Comparison of ENCODE assay signal across 8 cellular contexts in genomic region chr2:200888719-200889625, GRCh38. TPM values are rescaled to one million over a fixed set of nuclear protein-coding genes. Genes with fewer than 3 reads are reported as not detected.
A peak's percentile ranks its signal among the peaks of the same experiment; 100 is the strongest.
DNase-seq lines count a peak whose midpoint lies in the region; ATAC-seq and TF ChIP-seq lines count a peak whose summit lies in the region.

NIF3L1 (plus strand) TSS chr2:200889371; CDS start chr2:200891944, 2,573 bp downstream.
PPIL3 (minus strand) TSS chr2:200889077; CDS start chr2:200887615, 1,462 bp downstream.

- H3K9ac ChIP-seq in adipocyte (ENCODE audit: low read length) (peak within 1 kb of the TSS; percentile 89), trophoblast cell (ENCODE audit: low read length) (peak within 1 kb of the TSS; percentile 96)

- H3K14ac ChIP-seq in trophoblast cell (ENCODE audit: low read length), result peak within 1 kb of the TSS; percentile 78

- H2BK12ac ChIP-seq in trophoblast cell (ENCODE audit: low read length), result no peak within 1 kb of the TSS

- TF ChIP-seq CTCF in GM12865 (IDR thresholded peaks at IDR 0.05; ENCODE audit: insufficient read depth, low read depth, low read length, missing control alignments), result no peak
- TF ChIP-seq CTCF in cardiac muscle cell (IDR thresholded peaks at IDR 0.05; ENCODE audit: low read depth, low read length), result no peak
- TF ChIP-seq CTCF in transverse colon (IDR thresholded peaks at IDR 0.05), result peak in 1 of 5 experiments; percentile 21

- WGBS in trophoblast cell (ENCODE audit: extremely low coverage, insufficient coverage, insufficient read length), result no CpG with 5 or more reads among the region's 49 CpGs
- 0% methylated on average over 4 to 49 of the region's 49 CpGs for WGBS in transverse colon (ENCODE audit: low coverage in 1 of 2), 2 donors

- H3K23ac ChIP-seq in trophoblast cell (ENCODE audit: low read length), result no peak within 1 kb of the TSS

- H2BK120ac ChIP-seq in trophoblast cell (ENCODE audit: insufficient read depth, low read length, poor library complexity), result peak within 1 kb of the TSS; percentile 41

- peak within 1 kb of the TSS; percentile 86 for H3K4me3 ChIP-seq in GM12865 (ENCODE audit: low read depth, low read length)
- H3K4me3 ChIP-seq in adipocyte (ENCODE audit: low read length), result peak within 1 kb of the TSS; percentile 89
- peak within 1 kb of the TSS; percentile 85 for H3K4me3 ChIP-seq in cardiac muscle cell
- peak within 1 kb of the TSS; percentile 92 for H3K4me3 ChIP-seq in trophoblast cell (ENCODE audit: low read depth, low read length)
- H3K4me3 ChIP-seq in transverse colon, result peak within 1 kb of the TSS; percentile 51 to 73 (median 64)

- in situ Hi-C loops in transverse colon (cut with MboI; ENCODE audit: low pct_ligation_motif_present in 1 of 4, low pct_unique_long_range_greater_than_20kb in 1 of 4, low sequenced_read_pairs in 3 of 4), result no loop called here

- H3K4ac ChIP-seq in trophoblast cell (ENCODE audit: low read depth, low read length), result peak within 1 kb of the TSS; percentile 56

- peak within 1 kb of the TSS; percentile 74 for H3K4me2 ChIP-seq in trophoblast cell (ENCODE audit: low read length)

- H4K8ac ChIP-seq in trophoblast cell (ENCODE audit: low read depth, low read length), result peak within 1 kb of the TSS; percentile 88

- H3K9me3 ChIP-seq in adipocyte (ENCODE audit: control insufficient read depth, low read length), result no peaks in the 10 kb centered on the region
- no peaks in the 10 kb centered on the region for H3K9me3 ChIP-seq in cardiac muscle cell (ENCODE audit: low read depth)
- no peaks in the 10 kb centered on the region for H3K9me3 ChIP-seq in trophoblast cell (ENCODE audit: insufficient read depth, low read depth, low read length)
- no peaks in the 10 kb centered on the region for H3K9me3 ChIP-seq in transverse colon

- H2BK5ac ChIP-seq in trophoblast cell (ENCODE audit: low read depth, low read length, poor library complexity), result peak within 1 kb of the TSS; percentile 37

- peak within 1 kb of the TSS; percentile 72 for H4K91ac ChIP-seq in trophoblast cell (ENCODE audit: low read depth, low read length)

- H3K27ac ChIP-seq in cardiac muscle cell (peak within 1 kb of the TSS; percentile 99), trophoblast cell (ENCODE audit: low read depth, low read length) (peak within 1 kb of the TSS; percentile 89), transverse colon (peak within 1 kb of the TSS; percentile 94 to 98 (median 96))

- peaks cover 8% of the 10 kb centered on the region for H3K79me1 ChIP-seq in trophoblast cell (ENCODE audit: low read length)

- H3K79me2 ChIP-seq in trophoblast cell (ENCODE audit: control insufficient read depth, insufficient read depth, low read length, poor library complexity), result peaks cover 4% of the 10 kb centered on the region

- TF ChIP-seq POLR2A in transverse colon (IDR thresholded peaks at IDR 0.05), result peak; percentile 81

- peaks cover 12% of the 10 kb centered on the region for H3K4me1 ChIP-seq in adipocyte (ENCODE audit: control insufficient read depth, insufficient read depth, low read length)
- H3K4me1 ChIP-seq in cardiac muscle cell (ENCODE audit: low read depth), result peaks cover 9% of the 10 kb centered on the region
- H3K4me1 ChIP-seq in trophoblast cell (ENCODE audit: control insufficient read depth in 1 of 2, insufficient read depth in 2 of 2, low read length in 2 of 2), result peaks cover 6% of the 10 kb centered on the region in 2 experiments
- H3K4me1 ChIP-seq in transverse colon, result peaks cover 8 to 24% (median 14%) of the 10 kb centered on the region in 4 donors

- H3K18ac ChIP-seq in trophoblast cell (ENCODE audit: low read length), result peak within 1 kb of the TSS; percentile 31

- H4K12ac ChIP-seq in trophoblast cell (ENCODE audit: low read depth, low read length), result peak within 1 kb of the TSS; percentile 66

- H2AK5ac ChIP-seq in trophoblast cell (ENCODE audit: low read length), result no peak within 1 kb of the TSS

- intact Hi-C loops in transverse colon (cut with DNase I; ENCODE audit: low total_unique reads), result loop anchor here (2.0 kb wide), 1 partner anchor 78 kb away; the partner anchor contains the start of gene BZW1

- peak; percentile 90 for ATAC-seq in HG02798 (IDR thresholded peaks at IDR 0.05; ENCODE audit: poor library complexity, unreplicated experiment)

- peaks cover 21% of the 10 kb centered on the region for H3K36me3 ChIP-seq in adipocyte (ENCODE audit: control insufficient read depth, insufficient read depth, low read length, severe bottlenecking)
- H3K36me3 ChIP-seq in cardiac muscle cell, result peaks cover 14% of the 10 kb centered on the region
- peaks cover 5 to 6% of the 10 kb centered on the region in 2 experiments for H3K36me3 ChIP-seq in trophoblast cell (ENCODE audit: control insufficient read depth in 1 of 2, insufficient read depth in 2 of 2, low read length in 2 of 2)
- H3K36me3 ChIP-seq in transverse colon, result peaks cover 0 to 20% (median 3%) of the 10 kb centered on the region in 4 donors

- no peaks in the 10 kb centered on the region for H3K27me3 ChIP-seq in adipocyte (replicated peaks; ENCODE audit: control insufficient read depth, insufficient read depth, low read length)
- H3K27me3 ChIP-seq in cardiac muscle cell, result no peaks in the 10 kb centered on the region
- no peaks in the 10 kb centered on the region for H3K27me3 ChIP-seq in trophoblast cell (ENCODE audit: insufficient read depth, low read length)
- H3K27me3 ChIP-seq in transverse colon, result no peaks in the 10 kb centered on the region

- DNase-seq in GM12865 (ENCODE audit: low read depth), result peak; percentile 99
- peak; percentile 93 for DNase-seq in NCI-H1436 (lab: John Stamatoyannopoulos, UW)
- peak; percentile 93 for DNase-seq in T follicular helper cell (ENCODE audit: low read depth)
- peak; percentile 99 for DNase-seq in adipocyte (ENCODE audit: low read depth)
- DNase-seq in cardiac muscle cell (ENCODE audit: low read depth in 1 of 2, low spot score in 1 of 2), result peak; percentile 98
- peak; percentile 99 for DNase-seq in trophoblast cell
- DNase-seq in transverse colon, result peak; percentile 97

- peak within 1 kb of the TSS; percentile 71 for H2AFZ ChIP-seq in trophoblast cell (ENCODE audit: insufficient read depth, low read length, poor library complexity)

- TF ChIP-seq EP300 in transverse colon (IDR thresholded peaks at IDR 0.05; ENCODE audit: low read depth), result no peak

RNA-seq across cellular contexts. Expression of gene NIF3L1, which starts in this region (rescaled TPM):
- total RNA-seq in cardiac muscle cell (26.9 and 29.2 TPM in 2 replicates), transverse colon (10 to 100 TPM; 14.5 to 26.6 (median 21.5) TPM)
- polyA plus RNA-seq in cardiac muscle cell, result 37.6 and 43.0 TPM in 2 replicates
- polyA plus RNA-seq in trophoblast cell (2013), result 32.7 and 34.8 TPM in 2 replicates

RNA-seq across cellular contexts. Expression of gene PPIL3, which starts in this region (rescaled TPM):
- 64.8 and 82.6 TPM in 2 replicates for total RNA-seq in cardiac muscle cell
- 68.8 and 77.5 TPM in 2 replicates for polyA plus RNA-seq in cardiac muscle cell
- polyA plus RNA-seq in trophoblast cell (2013), result 34.5 and 35.8 TPM in 2 replicates
- total RNA-seq in transverse colon, result 10 to 100 TPM; 16.8 to 18.4 (median 17.7) TPM

Comparison
In these comparisons a context has a peak if more than half of its experiments do, and no peak if none do; other contexts are left out.
1. Peak in every context shown above with its lines: DNase-seq, ATAC-seq, H3K4me3 ChIP-seq and H3K27ac ChIP-seq.